12 cellular contexts compared by ENCODE assay signal in the genomic region with DNA sequence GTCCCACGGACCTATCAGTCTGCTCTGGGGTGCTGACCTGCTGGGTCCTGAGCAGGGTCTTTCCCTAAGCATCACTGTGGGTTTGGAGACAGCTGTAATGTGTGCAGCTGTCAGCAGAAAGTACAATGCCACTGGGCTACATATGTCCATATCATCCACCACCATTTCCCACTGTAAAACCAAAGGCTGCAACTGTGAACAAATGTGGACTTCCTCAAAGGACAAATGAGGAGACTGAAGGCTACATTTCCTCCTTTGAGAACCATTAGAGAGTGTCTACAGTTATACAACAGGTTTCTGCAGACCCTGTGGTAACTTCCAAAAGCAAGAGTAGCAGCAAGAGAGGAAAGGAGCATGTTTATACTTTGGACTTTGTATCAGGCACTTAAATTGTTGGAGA.
"Had no signal": no experiment of that assay in that cellular context is flagged by ENCODE, and none has a peak within 500 bp of the region (broad histone marks: within the 10 kb centered on the region; RNA-seq: fewer than 3 reads in every experiment).

No MANE protein-coding gene starts in this region.

- H3K27ac ChIP-seq: sigmoid colon had no signal

- DNase-seq: activated CD4-positive, alpha-beta T cell treated with anti-CD3 and anti-CD28 coated beads, Interleukin-2, amount 10 ng/mL, durations not matched to agents 24 days and 14 days; activated naive CD4-positive, alpha-beta T cell treated with Interleukin-2 at 50 U/mL for 16 hours; activated naive CD8-positive, alpha-beta T cell treated with anti-CD3 and anti-CD28 coated beads, Interleukin-2, amount 50 U/mL, for 24 hours; central memory CD4-positive, alpha-beta T cell; cortex of kidney; erythroblast; immature natural killer cell; mesenchymal stem cell; sigmoid colon; stimulated activated CD4-positive, alpha-beta T cell treated with anti-CD3 and anti-CD28 coated beads, Interleukin-12 subunit alpha, Interleukin-12 subunit beta, amount 100 ng/mL, for 4 hours; stimulated activated naive CD4-positive, alpha-beta T cell had no signal

- H3K4me3 ChIP-seq: sigmoid colon had no signal

- H3K4me1 ChIP-seq: sigmoid colon had no signal

- H3K9me3 ChIP-seq: sigmoid colon had no signal

- H3K27me3 ChIP-seq: sigmoid colon had no signal

- ATAC-seq: activated naive CD8-positive, alpha-beta T cell treated with anti-CD3 and anti-CD28 coated beads, Interleukin-2, amount 50 U/mL, for 24 hours; WTC11 had no signal
